In genomic region chr5:147887026-147887627, GRCh38 we compare ENCODE assay signal across 9 cellular contexts. TPM values are rescaled to one million over a fixed set of nuclear protein-coding genes. Genes with fewer than 3 reads are reported as not detected.
DNase-seq lines count a peak whose midpoint lies in the region; ATAC-seq and TF ChIP-seq lines count a peak whose summit lies in the region.
"Had no signal": no experiment of that assay in that cellular context is flagged by ENCODE, and none has a peak within 500 bp of the region (broad histone marks: within the 10 kb centered on the region; RNA-seq: fewer than 3 reads in every experiment).

No MANE protein-coding gene starts in this region.

- no peaks in the 10 kb centered on the region for H3K9me2 ChIP-seq in PC-3 (replicated peaks; ENCODE audit: low read length)

- CTCF ChIA-PET in PC-3 (lab: Charles Lee): interaction anchor here (0.6 to 1.3 kb wide), 5 partner anchors 29 to 236 kb away, joined by 3 to 21 read pairs (median 7); no protein-coding TSS in a partner anchor

- H3K36me3 Mint-ChIP-seq in HFFc6 (ENCODE audit: low read depth): no peaks in the 10 kb centered on the region
- H3K36me3 Mint-ChIP-seq in activated T-helper 17 cell treated with anti-CD3 and anti-CD28 coated beads, Interleukin-2, amount 50 U/mL, for 72 hours (ENCODE audit: low read depth): no peaks in the 10 kb centered on the region
- H3K36me3 Mint-ChIP-seq: activated naive CD8-positive, alpha-beta T cell had no signal

- peak; percentile 35; the same call in 1 of the 2 replicates for TF ChIP-seq CTCF in HFFc6 (IDR thresholded peaks at IDR 0.05)
- TF ChIP-seq CTCF in PC-3 (conservative IDR thresholded peaks at IDR 0.05; ENCODE audit: low read depth, low read length): peak; percentile 96
- TF ChIP-seq CTCF in fibroblast of lung (conservative IDR thresholded peaks at IDR 0.05 in 1 of 2, IDR thresholded peaks at IDR 0.05 in 1 of 2; ENCODE audit: low read depth in 1 of 2, low read length in 2 of 2): peak; percentile 25 to 65

- peak; percentile 63 for ATAC-seq in PC-3
- ATAC-seq in activated CD4-positive, CD25-positive, alpha-beta regulatory T cell treated with anti-CD3 and anti-CD28 coated beads, Interleukin-2, amount 50 U/mL, for 24 hours: no peak
- ATAC-seq in activated T-helper 17 cell treated with anti-CD3 and anti-CD28 coated beads, Interleukin-2, amount 50 U/mL, for 72 hours (replicated peaks): no peak
- no peak for ATAC-seq in HG03442 (IDR thresholded peaks at IDR 0.05; ENCODE audit: unreplicated experiment)

- H3K79me2 ChIP-seq in PC-3 (ENCODE audit: low read length): peaks cover 21% of the 10 kb centered on the region
- no peaks in the 10 kb centered on the region for H3K79me2 ChIP-seq in fibroblast of lung (ENCODE audit: control insufficient read depth, insufficient read depth, low read length)

- intact Hi-C loops in PC-3 (cut with micrococcal nuclease): loop anchor here (1.0 kb wide), 3 partner anchors 30 to 220 kb away; no protein-coding TSS in a partner anchor

- no peaks in the 10 kb centered on the region for H3K9me3 ChIP-seq in PC-3 (ENCODE audit: low read length)
- no peaks in the 10 kb centered on the region for H3K9me3 ChIP-seq in fibroblast of lung (ENCODE audit: control insufficient read depth, insufficient read depth, low read depth, low read length)

- H3K9ac ChIP-seq in PC-3 (ENCODE audit: low read length) (peak overlapping the region; percentile 67), fibroblast of lung (ENCODE audit: insufficient read depth, low read length) (no peak overlapping the region)

- H3K36me3 ChIP-seq in PC-3 (ENCODE audit: low read depth, low read length) (peaks cover 37% of the 10 kb centered on the region), fibroblast of lung (ENCODE audit: control insufficient read depth, insufficient read depth, low read length) (no peaks in the 10 kb centered on the region)

- POLR2A ChIA-PET in PC-3 (lab: Charles Lee; ENCODE audit: unreplicated experiment): interaction anchor here (0.9 kb wide), 1 partner anchor 48 kb away, joined by 13 read pairs; no protein-coding TSS in a partner anchor

- H4K20me1 ChIP-seq in PC-3 (ENCODE audit: low read length) (no peaks in the 10 kb centered on the region), fibroblast of lung (ENCODE audit: control insufficient read depth, extremely low read depth, insufficient read depth, low read length) (no peaks in the 10 kb centered on the region)

- H3K4me2 ChIP-seq in PC-3 (ENCODE audit: low read length) (peak overlapping the region; percentile 31), fibroblast of lung (ENCODE audit: extremely low read depth, insufficient read depth, low read length) (no peak overlapping the region)

- H2AFZ ChIP-seq in PC-3 (ENCODE audit: low read length) (no peak overlapping the region), fibroblast of lung (ENCODE audit: low read length) (no peak overlapping the region)

- no peak overlapping the region for H3K4me3 ChIP-seq in PC-3 (ENCODE audit: low read length)
- no peak overlapping the region for H3K4me3 ChIP-seq in fibroblast of lung (replicated peaks in 1 of 4; ENCODE audit: control extremely low read depth in 1 of 4, insufficient read depth in 1 of 4, low read depth in 3 of 4, low read length in 4 of 4)

- peaks cover 20% of the 10 kb centered on the region for H3K9me3 Mint-ChIP-seq in HFFc6
- no peaks in the 10 kb centered on the region for H3K9me3 Mint-ChIP-seq in activated T-helper 17 cell treated with anti-CD3 and anti-CD28 coated beads, Interleukin-2, amount 50 U/mL, for 72 hours

- no TSS peak for BruUV-seq in PC-3 (replicated peaks; lab: Mats Ljungman, UMichigan)

- no peaks in the 10 kb centered on the region for H3F3A ChIP-seq in PC-3 (ENCODE audit: low read length, unreplicated experiment)

- no peaks in the 10 kb centered on the region for H3K27me3 ChIP-seq in PC-3 (ENCODE audit: low read length)
- no peaks in the 10 kb centered on the region for H3K27me3 ChIP-seq in fibroblast of lung (ENCODE audit: control insufficient read depth, insufficient read depth, low read length)

- no peaks in the 10 kb centered on the region for H3K27me3 Mint-ChIP-seq in HFFc6 (ENCODE audit: insufficient read depth)
- H3K27me3 Mint-ChIP-seq in activated T-helper 17 cell treated with anti-CD3 and anti-CD28 coated beads, Interleukin-2, amount 50 U/mL, for 72 hours: peaks cover 18% of the 10 kb centered on the region

- H3K27ac Mint-ChIP-seq in HFFc6: no peak overlapping the region
- H3K27ac Mint-ChIP-seq in activated T-helper 17 cell treated with anti-CD3 and anti-CD28 coated beads, Interleukin-2, amount 50 U/mL, for 72 hours: no peak overlapping the region
- H3K27ac Mint-ChIP-seq: activated naive CD8-positive, alpha-beta T cell had no signal

- DNase-seq in AG08396 (ENCODE audit: low spot score): peak; percentile 5
- DNase-seq in HFFc6: no peak
- DNase-seq in PC-3: peak; percentile 80
- peak in 1 of 2 donors; percentile 60 for DNase-seq in fibroblast of lung (ENCODE audit: low read depth in 2 of 2)
- peak; percentile 9 for DNase-seq in smooth muscle cell of the brain vasculature (ENCODE audit: low read depth, low spot score)

- H3K4me1 ChIP-seq in PC-3 (ENCODE audit: insufficient read depth, low read length) (peaks cover 51% of the 10 kb centered on the region), fibroblast of lung (ENCODE audit: control insufficient read depth, extremely low read depth, insufficient read depth, low read length) (no peaks in the 10 kb centered on the region)

- H3K4me1 Mint-ChIP-seq in HFFc6 (ENCODE audit: low read depth): no peaks in the 10 kb centered on the region
- no peaks in the 10 kb centered on the region for H3K4me1 Mint-ChIP-seq in activated T-helper 17 cell treated with anti-CD3 and anti-CD28 coated beads, Interleukin-2, amount 50 U/mL, for 72 hours

- no peak overlapping the region for H3K4me3 Mint-ChIP-seq in HFFc6
- H3K4me3 Mint-ChIP-seq in activated T-helper 17 cell treated with anti-CD3 and anti-CD28 coated beads, Interleukin-2, amount 50 U/mL, for 72 hours: no peak overlapping the region
- H3K4me3 Mint-ChIP-seq: activated naive CD8-positive, alpha-beta T cell had no signal

- H3K27ac ChIP-seq in PC-3 (ENCODE audit: low read length): peak overlapping the region; percentile 97
- no peak overlapping the region for H3K27ac ChIP-seq in fibroblast of lung (ENCODE audit: insufficient read depth, low read length)

RNA-seq across cellular contexts. Expression of gene SCGB3A2, which starts 8.6 kb away (rescaled TPM):
- not detected for total RNA-seq in HFFc6 (2021; fragmentation: NEBNext Ultra II Directional; extraction: Animal tissue kit (Norgen Biotek cat#: 25700))
- total RNA-seq in PC-3 (2014; rRNA removed) (0.51 TPM in 1 of 2 replicates, not detected in the other), fibroblast of lung (not detected in 2 replicates)
- polyA plus RNA-seq in fibroblast of lung: not detected in 2 replicates
- polyA plus RNA-seq in fibroblast of lung (2012): not detected in 2 replicates
- polyA minus RNA-seq in fibroblast of lung (ENCODE audit: low replicate concordance): not detected in 2 replicates
- total RNA-seq in activated T-helper 17 cell treated with anti-CD3 and anti-CD28 coated beads, Interleukin-2, amount 50 U/mL, for 72 hours: not detected

RNA-seq across cellular contexts. Expression of gene C5orf46, which starts 19.2 kb away (rescaled TPM):
- total RNA-seq in HFFc6 (2021; fragmentation: NEBNext Ultra II Directional; extraction: Animal tissue kit (Norgen Biotek cat#: 25700)): not detected
- total RNA-seq in PC-3 (2014; rRNA removed): 59.9 and 78.7 TPM in 2 replicates
- total RNA-seq in fibroblast of lung: not detected in 2 replicates
- not detected in 2 replicates for polyA plus RNA-seq in fibroblast of lung
- polyA plus RNA-seq in fibroblast of lung (2012): 0.36 TPM in 1 of 2 replicates, not detected in the other
- polyA minus RNA-seq in fibroblast of lung (ENCODE audit: low replicate concordance): not detected in 2 replicates
- not detected for total RNA-seq in activated T-helper 17 cell treated with anti-CD3 and anti-CD28 coated beads, Interleukin-2, amount 50 U/mL, for 72 hours

RNA-seq across cellular contexts. Expression of gene SPINK1, which starts 55.7 kb away (rescaled TPM):
- total RNA-seq in HFFc6 (2021; fragmentation: NEBNext Ultra II Directional; extraction: Animal tissue kit (Norgen Biotek cat#: 25700)): not detected
- total RNA-seq in PC-3 (2014; rRNA removed): not detected in 2 replicates
- not detected in 2 replicates for total RNA-seq in fibroblast of lung
- not detected in 2 replicates for polyA plus RNA-seq in fibroblast of lung
- polyA plus RNA-seq in fibroblast of lung (2012): not detected in 2 replicates
- polyA minus RNA-seq in fibroblast of lung (ENCODE audit: low replicate concordance): not detected in 2 replicates
- total RNA-seq in activated T-helper 17 cell treated with anti-CD3 and anti-CD28 coated beads, Interleukin-2, amount 50 U/mL, for 72 hours: not detected

Comparison
In these comparisons a context has a peak if more than half of its experiments do, and no peak if none do; other contexts are left out.
1. CTCF ChIP-seq: peak in every context shown above with its lines; median percentile 96 in PC-3; 45 in fibroblast of lung; 35 in HFFc6.
2. RNA of gene C5orf46, which starts 19.2 kb away (total RNA-seq): 59.9 to 78.7 TPM in PC-3; not detected in HFFc6, not detected in fibroblast of lung and not detected in activated T-helper 17 cell treated with anti-CD3 and anti-CD28 coated beads, Interleukin-2, amount 50 U/mL, for 72 hours; every median in the first group is over 10 times any median in the second.